8 cellular contexts compared by ENCODE assay signal in genomic region chr12:53452159-53453077, GRCh38. TPM values are rescaled to one million over a fixed set of nuclear protein-coding genes. Genes with fewer than 3 reads are reported as not detected.
A peak's percentile ranks its signal among the peaks of the same experiment; 100 is the strongest.
DNase-seq lines count a peak whose midpoint lies in the region; ATAC-seq and TF ChIP-seq lines count a peak whose summit lies in the region.

No MANE protein-coding gene starts in this region.

- H3K27me3 ChIP-seq in left ventricle myocardium inferior (ENCODE audit: low read depth) = no peaks in the 10 kb centered on the region

- CTCF ChIA-PET in AG04449 (lab: Yijun Ruan, JAX) = interaction anchor here (1.0 to 8.3 kb wide), 3 partner anchors 23 to 41 kb away, joined by 3 to 81 read pairs (median 4); no protein-coding TSS in a partner anchor

- H3K9me3 ChIP-seq in T-helper 17 cell (ENCODE audit: control insufficient read depth, low read length, poor library complexity, severe bottlenecking) (no peaks in the 10 kb centered on the region), left ventricle myocardium inferior (replicated peaks) (no peaks in the 10 kb centered on the region)

- H3K36me3 ChIP-seq in left ventricle myocardium inferior = peaks cover 33% of the 10 kb centered on the region

- H3K4me3 Mint-ChIP-seq in T-helper 17 cell (peak overlapping the region; percentile 97), type B pancreatic cell (peak overlapping the region; percentile 98)

- ATAC-seq in T-helper 17 cell = peak; percentile 44

- H3K4me1 ChIP-seq in left ventricle myocardium inferior = peaks cover 58% of the 10 kb centered on the region

- peak overlapping the region; percentile 97 for H3K27ac ChIP-seq in left ventricle myocardium inferior (replicated peaks)

- POLR2A ChIA-PET in AG04449 (lab: Yijun Ruan, JAX) = interaction anchor here (0.6 kb wide), 1 partner anchor 22 kb away, joined by 3 read pairs; no protein-coding TSS in a partner anchor

- H3K4me3 ChIP-seq in AG04449 (ENCODE audit: low read depth, low read length) (peak overlapping the region; percentile 88), left ventricle myocardium inferior (peak overlapping the region; percentile 77)

- H3K27me3 Mint-ChIP-seq in T-helper 17 cell (no peaks in the 10 kb centered on the region), type B pancreatic cell (no peaks in the 10 kb centered on the region)

- H3K4me1 Mint-ChIP-seq in T-helper 17 cell = peaks cover 30% of the 10 kb centered on the region
- H3K4me1 Mint-ChIP-seq in type B pancreatic cell (ENCODE audit: unreplicated experiment) = peaks cover 26% of the 10 kb centered on the region

- H3K27ac Mint-ChIP-seq in T-helper 17 cell = peak overlapping the region; percentile 93
- H3K27ac Mint-ChIP-seq in type B pancreatic cell = peak overlapping the region; percentile 99

- TF ChIP-seq CTCF in AG04449 (IDR thresholded peaks at IDR 0.05; ENCODE audit: insufficient read depth, low read length, missing control alignments) (no peak), left ventricle myocardium inferior (IDR thresholded peaks at IDR 0.05; ENCODE audit: borderline replicate concordance) (peak; percentile 44), type B pancreatic cell (conservative IDR thresholded peaks at IDR 0.05) (peak; percentile 33)

- no peaks in the 10 kb centered on the region for H3K9me3 Mint-ChIP-seq in type B pancreatic cell

- intact Hi-C loops in left ventricle myocardium inferior (cut with micrococcal nuclease) = no loop called here
- intact Hi-C loops in posterior vena cava (cut with DNase I) = no loop called here

- H3K36me3 Mint-ChIP-seq in T-helper 17 cell (ENCODE audit: low read depth) = peaks cover 4% of the 10 kb centered on the region
- peaks cover 36% of the 10 kb centered on the region for H3K36me3 Mint-ChIP-seq in type B pancreatic cell

- DNase-seq in AG04449 (ENCODE audit: low read depth, low spot score) (no peak), GM19240 (ENCODE audit: insufficient read length, low spot score) (peak; percentile 41), MV-4-11 (lab: John Stamatoyannopoulos, UW) (peak; percentile 50), T-helper 17 cell (peak; percentile 61 to 67 (median 64)), amniotic stem cell (lab: John Stamatoyannopoulos, UW) (peak; percentile 52), left ventricle myocardium inferior (peak; percentile 91), posterior vena cava (ENCODE audit: low spot score) (peak; percentile 96), type B pancreatic cell (ENCODE audit: extremely low spot score, unreplicated experiment) (peak; percentile 89)

RNA-seq across cellular contexts. Expression of gene PCBP2, which starts 0.5 kb away (rescaled TPM):
- total RNA-seq in T-helper 17 cell = 1,000 to 10,000 TPM; 1,028 to 1,089 TPM
- total RNA-seq in left ventricle myocardium inferior = 530 TPM
- total RNA-seq in posterior vena cava = 100 to 1,000 TPM; 500 to 501 TPM
- total RNA-seq in type B pancreatic cell (ENCODE audit: low replicate concordance) = 825 and 1,222 TPM in 2 replicates

RNA-seq across cellular contexts. Expression of gene PRR13, which starts 10.9 kb away (rescaled TPM):
- total RNA-seq in T-helper 17 cell = 100 to 1,000 TPM; 168 to 188 TPM
- total RNA-seq in left ventricle myocardium inferior = 53.1 TPM
- total RNA-seq in posterior vena cava = 100 to 1,000 TPM in 1 of 2 donors, 10 to 100 TPM in 1; 99.1 to 102 TPM
- 88.1 and 142 TPM in 2 replicates for total RNA-seq in type B pancreatic cell (ENCODE audit: low replicate concordance)

RNA-seq across cellular contexts. Expression of gene AMHR2, which starts 28.8 kb away (rescaled TPM):
- not detected for total RNA-seq in T-helper 17 cell
- 0.36 TPM for total RNA-seq in left ventricle myocardium inferior
- not detected for total RNA-seq in posterior vena cava
- total RNA-seq in type B pancreatic cell (ENCODE audit: low replicate concordance) = 1.6 and 2.4 TPM in 2 replicates

RNA-seq across cellular contexts. Expression of gene MAP3K12, which starts 46.8 kb away (rescaled TPM):
- 10 to 100 TPM; 25.5 to 28.6 TPM for total RNA-seq in T-helper 17 cell
- total RNA-seq in left ventricle myocardium inferior = 4.8 TPM
- total RNA-seq in posterior vena cava = 10 to 100 TPM; 21.7 to 29.4 TPM
- total RNA-seq in type B pancreatic cell (ENCODE audit: low replicate concordance) = 10.6 and 31.6 TPM in 2 replicates

RNA-seq across cellular contexts. Expression of gene TARBP2, which starts 48.7 kb away (rescaled TPM):
- total RNA-seq in T-helper 17 cell = 10 to 100 TPM; 28.4 to 29.3 TPM
- 12.9 TPM for total RNA-seq in left ventricle myocardium inferior
- 10 to 100 TPM; 12.8 to 16.8 TPM for total RNA-seq in posterior vena cava
- total RNA-seq in type B pancreatic cell (ENCODE audit: low replicate concordance) = 46.4 and 52.3 TPM in 2 replicates
